Comparison of ENCODE assay signal across 8 cellular contexts in the genomic region with DNA sequence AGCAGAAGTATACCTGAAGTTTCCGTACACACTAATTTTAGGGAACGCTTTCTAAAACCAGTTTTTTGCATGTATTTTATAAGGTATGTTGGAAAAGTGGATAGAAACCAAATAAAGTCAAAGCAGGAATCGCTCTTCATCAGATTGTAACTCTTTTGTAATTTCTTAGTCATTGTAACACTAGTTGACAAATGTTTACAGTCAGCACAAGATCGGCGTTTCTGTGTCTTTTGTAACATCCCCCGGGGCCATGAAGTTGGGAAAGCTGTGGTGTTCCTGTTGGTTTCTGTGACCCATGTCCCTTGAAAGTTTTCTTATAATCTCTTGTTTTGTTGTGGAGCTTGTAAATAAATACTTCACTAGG. TPM values are rescaled to one million over a fixed set of nuclear protein-coding genes. Genes with fewer than 3 reads are reported as not detected.
A peak's percentile ranks its signal among the peaks of the same experiment; 100 is the strongest.
DNase-seq lines count a peak whose midpoint lies in the region; ATAC-seq, FAIRE-seq and TF ChIP-seq lines count a peak whose summit lies in the region.

No MANE protein-coding gene starts in this region.

- peak overlapping the region; percentile 92 for H3K4me3 Mint-ChIP-seq in activated naive CD4-positive, alpha-beta T cell treated with anti-CD3 and anti-CD28 coated beads, Interleukin-2, amount 50 U/mL, for 24 hours

- intact Hi-C loops in left ventricle myocardium inferior (cut with micrococcal nuclease) = no loop called here
- intact Hi-C loops in sciatic nerve (cut with DNase I) = no loop called here
- intact Hi-C loops in posterior cingulate gyrus (cut with DNase I) = no loop called here

- H3K4me1 Mint-ChIP-seq in activated naive CD4-positive, alpha-beta T cell treated with anti-CD3 and anti-CD28 coated beads, Interleukin-2, amount 50 U/mL, for 24 hours = peaks cover 43% of the 10 kb centered on the region

- H3K4me1 ChIP-seq in left ventricle myocardium inferior = peaks cover 33% of the 10 kb centered on the region

- no peaks in the 10 kb centered on the region for H3K9me3 ChIP-seq in left ventricle myocardium inferior (replicated peaks)

- FAIRE-seq in HTR-8/SVneo (lab: Jason Lieb, UNC) = no peak

- H3K9me3 Mint-ChIP-seq in activated naive CD4-positive, alpha-beta T cell treated with anti-CD3 and anti-CD28 coated beads, Interleukin-2, amount 50 U/mL, for 24 hours = no peaks in the 10 kb centered on the region

- ATAC-seq in GM21526 (IDR thresholded peaks at IDR 0.05; ENCODE audit: low FRiP score, unreplicated experiment) = peak; percentile 21
- peak; percentile 55 for ATAC-seq in sciatic nerve

- H3K27me3 Mint-ChIP-seq in activated naive CD4-positive, alpha-beta T cell treated with anti-CD3 and anti-CD28 coated beads, Interleukin-2, amount 50 U/mL, for 24 hours = no peaks in the 10 kb centered on the region

- H3K4me3 ChIP-seq in GM06990 (replicated peaks; ENCODE audit: low read depth, low read length) = peak overlapping the region; percentile 84
- peak overlapping the region; percentile 83 for H3K4me3 ChIP-seq in left ventricle myocardium inferior

- H3K36me3 ChIP-seq in GM06990 (ENCODE audit: control insufficient read depth, insufficient read depth, low read length) (no peaks in the 10 kb centered on the region), left ventricle myocardium inferior (no peaks in the 10 kb centered on the region)

- no peak for DNase-seq in GM06990 (ENCODE audit: extremely low read depth, insufficient read length)
- peak; percentile 32 for DNase-seq in HTR-8/SVneo (ENCODE audit: insufficient read length, low spot score)
- peak; percentile 28 for DNase-seq in left ventricle myocardium inferior
- no peak for DNase-seq in sciatic nerve (ENCODE audit: low spot score)
- no peak for DNase-seq in SHP77 (lab: John Stamatoyannopoulos, UW)
- no peak for DNase-seq in posterior cingulate gyrus

- peak overlapping the region; percentile 93 for H3K27ac Mint-ChIP-seq in activated naive CD4-positive, alpha-beta T cell treated with anti-CD3 and anti-CD28 coated beads, Interleukin-2, amount 50 U/mL, for 24 hours

- H3K36me3 Mint-ChIP-seq in activated naive CD4-positive, alpha-beta T cell treated with anti-CD3 and anti-CD28 coated beads, Interleukin-2, amount 50 U/mL, for 24 hours = peaks cover 7% of the 10 kb centered on the region

- no peak for TF ChIP-seq CTCF in GM06990 (IDR thresholded peaks at IDR 0.05; ENCODE audit: insufficient read depth, low read length, poor library complexity, severe bottlenecking)
- TF ChIP-seq CTCF in left ventricle myocardium inferior (IDR thresholded peaks at IDR 0.05; ENCODE audit: borderline replicate concordance) = no peak

- peak overlapping the region; percentile 95 for H3K27ac ChIP-seq in left ventricle myocardium inferior (replicated peaks)

- H3K27me3 ChIP-seq in GM06990 (replicated peaks; ENCODE audit: control insufficient read depth, insufficient read depth, low read length) (no peaks in the 10 kb centered on the region), left ventricle myocardium inferior (ENCODE audit: low read depth) (peaks cover 4% of the 10 kb centered on the region)

RNA-seq across cellular contexts. Expression of a gene that starts 0.5 kb away (rescaled TPM):
- total RNA-seq in left ventricle myocardium inferior (2.9 TPM), sciatic nerve (15.8 TPM)

RNA-seq across cellular contexts. Expression of a gene that starts 28.3 kb away (rescaled TPM):
- total RNA-seq in left ventricle myocardium inferior (1.5 TPM), sciatic nerve (23.7 TPM)

Comparison
In these comparisons a context has a peak if more than half of its experiments do, and no peak if none do; other contexts are left out.
1. DNase-seq: peak in HTR-8/SVneo (single experiment) and left ventricle myocardium inferior (single experiment); none in GM06990 (single experiment), sciatic nerve (single experiment), SHP77 (0 of 2) and posterior cingulate gyrus (0 of 10).